ENCODE assay signal across 26 cellular contexts in the genomic region with DNA sequence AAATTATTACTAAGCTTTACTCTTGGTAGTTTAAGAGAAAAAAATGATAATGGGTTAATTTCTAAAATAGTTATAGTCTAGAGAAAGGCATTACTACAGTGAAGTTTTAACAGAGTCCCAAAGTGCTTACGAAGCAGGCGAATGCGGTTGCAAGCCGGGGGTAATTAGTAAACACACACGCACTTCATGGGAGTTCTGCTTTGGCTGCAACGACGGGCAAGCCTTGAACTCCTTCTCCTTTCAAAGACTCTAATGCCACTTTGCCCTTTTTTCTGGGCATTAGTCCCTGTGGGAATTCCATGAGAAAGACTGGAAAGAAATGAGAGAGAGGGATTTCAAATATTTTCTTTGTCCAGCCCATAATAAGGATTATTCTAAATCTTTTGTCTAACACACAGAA.
"Had no signal": no experiment of that assay in that cellular context is flagged by ENCODE, and none has a peak within 500 bp of the region (broad histone marks: within the 10 kb centered on the region; RNA-seq: fewer than 3 reads in every experiment).

No MANE protein-coding gene starts in this region.

- DNase-seq: activated CD4-positive, alpha-beta T cell treated with anti-CD3 and anti-CD28 coated beads, Interleukin-2, amount 10 ng/mL, durations not matched to agents 7 days and 5 days; activated CD4-positive, CD25-positive, alpha-beta regulatory T cell treated with anti-CD3 and anti-CD28 coated beads, Interleukin-2, amount 50 U/mL, for 72 hours; activated CD8-positive, alpha-beta T cell treated with anti-CD3 and anti-CD28 coated beads for 36 hours; activated gamma-delta T cell treated with Interleukin-2 at 50 U/mL for 16 hours; adrenal gland; colonic mucosa; dorsolateral prefrontal cortex; effector memory CD8-positive, alpha-beta T cell; left cardiac atrium; naive B cell; retina; sigmoid colon; stimulated activated CD4-positive, alpha-beta T cell treated with anti-CD3 and anti-CD28 coated beads, Interleukin-2, amount 100 ng/mL, for 48 hours; stimulated activated naive CD4-positive, alpha-beta T cell; T-cell; upper lobe of left lung had no signal

- H3K9me3 Mint-ChIP-seq: activated CD4-positive, alpha-beta T cell treated with anti-CD3 and anti-CD28 coated beads, Interleukin-2, amount 10 ng/mL, durations not matched to agents 7 days and 5 days; activated CD8-positive, alpha-beta T cell treated with anti-CD3 and anti-CD28 coated beads for 36 hours; activated T-helper 1 cell treated with anti-CD3 and anti-CD28 coated beads, Interleukin-12 subunit alpha, Interleukin-12 subunit beta, Interleukin-2, Interleukin-4 antibody, amounts not matched to agents 30 ng/mL and 10 ng/mL and 1 ng/mL, durations not matched to agents 14 hours and 24 hours and 36 hours; T-helper 2 cell treated with Interferon-gamma antibody and Interleukin-4, amounts not matched to agents 5 μg/mL and 100 μg/mL, for 36 hours had no signal

- H3K4me1 ChIP-seq: adrenal gland, ascending aorta, breast epithelium, colonic mucosa, esophagus muscularis mucosa, sigmoid colon, upper lobe of left lung had no signal

- H3K4me1 Mint-ChIP-seq: activated CD4-positive, alpha-beta T cell treated with anti-CD3 and anti-CD28 coated beads, Interleukin-2, amount 10 ng/mL, durations not matched to agents 7 days and 5 days; central memory CD8-positive, alpha-beta T cell; memory B cell; naive B cell; T-cell had no signal

- H3K27me3 ChIP-seq: adrenal gland, ascending aorta, breast epithelium, colonic mucosa, esophagus muscularis mucosa, sigmoid colon, upper lobe of left lung had no signal

- H3K36me3 Mint-ChIP-seq: activated naive CD8-positive, alpha-beta T cell; memory B cell; naive B cell; T-cell had no signal

- H3K4me3 ChIP-seq: adrenal gland, ascending aorta, breast epithelium, colonic mucosa, dorsolateral prefrontal cortex, esophagus muscularis mucosa, sigmoid colon, thoracic aorta, upper lobe of left lung had no signal

- ATAC-seq: activated CD8-positive, alpha-beta T cell treated with anti-CD3 and anti-CD28 coated beads for 36 hours; effector memory CD8-positive, alpha-beta T cell; left cardiac atrium; T-cell had no signal

- H3K27ac ChIP-seq: adrenal gland, ascending aorta, breast epithelium, colonic mucosa, dorsolateral prefrontal cortex, esophagus muscularis mucosa, sigmoid colon, thoracic aorta, upper lobe of left lung, VCaP had no signal

- H3K27ac Mint-ChIP-seq: activated CD4-positive, alpha-beta T cell treated with anti-CD3 and anti-CD28 coated beads, Interleukin-2, amount 10 ng/mL, durations not matched to agents 7 days and 5 days; activated CD8-positive, alpha-beta T cell treated with anti-CD3 and anti-CD28 coated beads for 36 hours; activated naive CD8-positive, alpha-beta T cell; activated T-helper 1 cell treated with anti-CD3 and anti-CD28 coated beads, Interleukin-12 subunit alpha, Interleukin-12 subunit beta, Interleukin-2, Interleukin-4 antibody, amounts not matched to agents 30 ng/mL and 10 ng/mL and 1 ng/mL, durations not matched to agents 14 hours and 24 hours and 36 hours; effector memory CD8-positive, alpha-beta T cell; memory B cell; naive B cell; T-cell; T-helper 2 cell treated with Interferon-gamma antibody and Interleukin-4, amounts not matched to agents 5 μg/mL and 100 μg/mL, for 36 hours had no signal

- H3K4me3 Mint-ChIP-seq: activated CD4-positive, alpha-beta T cell treated with anti-CD3 and anti-CD28 coated beads, Interleukin-2, amount 10 ng/mL, durations not matched to agents 7 days and 5 days; activated CD8-positive, alpha-beta T cell treated with anti-CD3 and anti-CD28 coated beads for 36 hours; activated naive CD8-positive, alpha-beta T cell; activated T-helper 1 cell treated with anti-CD3 and anti-CD28 coated beads, Interleukin-12 subunit alpha, Interleukin-12 subunit beta, Interleukin-2, Interleukin-4 antibody, amounts not matched to agents 30 ng/mL and 10 ng/mL and 1 ng/mL, durations not matched to agents 14 hours and 24 hours and 36 hours; central memory CD8-positive, alpha-beta T cell; effector memory CD8-positive, alpha-beta T cell; memory B cell; naive B cell; T-cell; T-helper 2 cell treated with Interferon-gamma antibody and Interleukin-4, amounts not matched to agents 5 μg/mL and 100 μg/mL, for 36 hours had no signal

- H3K9me3 ChIP-seq: adrenal gland, colonic mucosa, sigmoid colon, thoracic aorta, upper lobe of left lung had no signal

- H3K27me3 Mint-ChIP-seq: activated CD4-positive, alpha-beta T cell treated with anti-CD3 and anti-CD28 coated beads, Interleukin-2, amount 10 ng/mL, durations not matched to agents 7 days and 5 days; central memory CD8-positive, alpha-beta T cell; effector memory CD8-positive, alpha-beta T cell had no signal

- H3K36me3 ChIP-seq: adrenal gland, ascending aorta, breast epithelium, colonic mucosa, esophagus muscularis mucosa, sigmoid colon, thoracic aorta, upper lobe of left lung had no signal
